ENCODE assay signal across 23 cellular contexts in the genomic region with DNA sequence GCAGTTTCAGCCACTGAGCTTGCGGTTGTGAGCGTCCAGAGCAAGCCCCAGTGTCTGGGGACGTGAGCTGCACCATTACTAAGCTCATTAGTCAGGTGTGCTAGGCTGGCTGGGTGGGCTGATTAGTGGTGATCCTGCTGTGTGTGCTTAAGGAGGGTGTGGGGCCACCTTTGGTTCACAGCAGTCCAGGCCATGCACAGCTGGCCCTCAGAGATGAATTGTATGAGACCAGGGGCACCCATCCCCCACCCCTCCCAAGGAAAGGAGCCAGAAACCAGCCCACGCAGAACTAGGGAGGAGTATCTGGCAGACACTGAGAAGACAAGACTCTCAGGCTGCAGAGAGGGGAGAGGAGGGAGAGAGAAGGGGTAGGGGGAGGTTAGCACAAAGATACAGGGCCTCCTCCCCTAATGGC. TPM values are rescaled to one million over a fixed set of nuclear protein-coding genes. Genes with fewer than 3 reads are reported as not detected.
A peak's percentile ranks its signal among the peaks of the same experiment; 100 is the strongest.
DNase-seq lines count a peak whose midpoint lies in the region; ATAC-seq, FAIRE-seq and TF ChIP-seq lines count a peak whose summit lies in the region.
"Had no signal": no experiment of that assay in that cellular context is flagged by ENCODE, and none has a peak within 500 bp of the region (broad histone marks: within the 10 kb centered on the region; RNA-seq: fewer than 3 reads in every experiment).

No MANE protein-coding gene starts in this region.

- H3K4me1 Mint-ChIP-seq in GM23338 (peaks cover 82% of the 10 kb centered on the region), progenitor cell of endocrine pancreas (ENCODE audit: low read depth) (peaks cover 70% of the 10 kb centered on the region)
- H3K4me1 Mint-ChIP-seq in activated T-cell treated with anti-CD3 and anti-CD28 coated beads, Interleukin-2, amount 50 U/mL, for 4 hours (ENCODE audit: low read depth) = peaks cover 13% of the 10 kb centered on the region

- no peaks in the 10 kb centered on the region; the same call in 1 of the 2 replicates for H4K20me1 ChIP-seq in GM23338 (replicated peaks; ENCODE audit: insufficient read depth)

- no peaks in the 10 kb centered on the region for H3K9me2 ChIP-seq in GM23338 (ENCODE audit: insufficient read depth)

- ATAC-seq in GM23338 = no peak
- no peak for ATAC-seq in GM18505 (IDR thresholded peaks at IDR 0.05; ENCODE audit: unreplicated experiment)
- no peak for ATAC-seq in activated T-cell treated with anti-CD3 and anti-CD28 coated beads, Interleukin-2, amount 50 U/mL, for 4 hours
- ATAC-seq: natural killer cell had no signal

- H3K27me3 Mint-ChIP-seq in GM23338 (ENCODE audit: insufficient read depth, low read depth, poor library complexity) = peaks cover 31% of the 10 kb centered on the region
- H3K27me3 Mint-ChIP-seq in progenitor cell of endocrine pancreas = no peaks in the 10 kb centered on the region
- peaks cover 19% of the 10 kb centered on the region for H3K27me3 Mint-ChIP-seq in activated T-cell treated with anti-CD3 and anti-CD28 coated beads, Interleukin-2, amount 50 U/mL, for 4 hours (ENCODE audit: low read depth)

- FAIRE-seq in RCC 7860 (lab: Jason Lieb, UNC) = no peak
- FAIRE-seq: endometrium had no signal

- no peak overlapping the region; the same call in 2 of the 3 replicates for H3K4me3 Mint-ChIP-seq in GM23338
- peak overlapping the region; percentile 29 for H3K4me3 Mint-ChIP-seq in progenitor cell of endocrine pancreas (ENCODE audit: low read depth)
- H3K4me3 Mint-ChIP-seq in activated T-cell treated with anti-CD3 and anti-CD28 coated beads, Interleukin-2, amount 50 U/mL, for 4 hours = no peak overlapping the region
- H3K4me3 Mint-ChIP-seq: natural killer cell had no signal

- H3K36me3 ChIP-seq in GM23338 (ENCODE audit: insufficient read depth) = peaks cover 2% of the 10 kb centered on the region; the same call in 1 of the 2 replicates
- H3K36me3 ChIP-seq in iPS-18a (ENCODE audit: control insufficient read depth, low read depth, low read length) = peaks cover 4% of the 10 kb centered on the region
- H3K36me3 ChIP-seq: adrenal gland, lower lobe of right lung, MG63, sigmoid colon had no signal

- H3F3A ChIP-seq in GM23338 (replicated peaks; ENCODE audit: low read depth) = peaks cover 16% of the 10 kb centered on the region

- TF ChIP-seq POLR2A in GM18505 (IDR thresholded peaks at IDR 0.05; ENCODE audit: borderline replicate concordance, extremely low read depth, insufficient read depth, insufficient read length) = no peak

- DNase-seq in GM23338 (ENCODE audit: low spot score) (no peak), RWPE1 (ENCODE audit: low spot score) (no peak), progenitor cell of endocrine pancreas (ENCODE audit: low spot score, unreplicated experiment) (no peak), RCC 7860 (ENCODE audit: low spot score) (no peak), GM10266 (ENCODE audit: extremely low spot score) (no peak)
- no peak for DNase-seq in activated T-cell treated with anti-CD3 and anti-CD28 coated beads, Interleukin-2, amount 50 U/mL, for 4 hours
- DNase-seq: adrenal gland; Calu3; cerebellar nuclear complex; GF-D8; H7; lower lobe of right lung; MG63; natural killer cell; NCI-H2081 treated with DMSO at 0.1 percent for 48 hours; NCI-H524 treated with DMSO at 0.1 percent for 48 hours; sigmoid colon; stimulated activated CD4-positive, alpha-beta T cell treated with anti-CD3 and anti-CD28 coated beads, Interleukin-2, amount 100 ng/mL, for 48 hours; SW 1271 had no signal

- H3K27ac Mint-ChIP-seq in GM23338 = peak overlapping the region; percentile 88
- peak overlapping the region; percentile 95 for H3K27ac Mint-ChIP-seq in progenitor cell of endocrine pancreas
- H3K27ac Mint-ChIP-seq: activated T-helper 2 cell treated with anti-CD3 and anti-CD28 coated beads, Interferon-gamma antibody, Interleukin-2, Interleukin-4, amounts not matched to agents 10 μg/mL and 5 μg/mL and 100 μg/mL, durations not matched to agents 14 hours and 24 hours and 36 hours; natural killer cell had no signal

- H3K79me2 ChIP-seq in GM23338 (replicated peaks; ENCODE audit: insufficient read depth) = peaks cover 17% of the 10 kb centered on the region

- no peak overlapping the region for H3K9ac ChIP-seq in iPS-18a (ENCODE audit: low read length)

- H3K4me2 ChIP-seq in GM23338 = peak overlapping the region; percentile 71

- no peak overlapping the region for H2AFZ ChIP-seq in GM23338

- H3K4me1 ChIP-seq in GM23338 (ENCODE audit: insufficient read depth) (peaks cover 87% of the 10 kb centered on the region), iPS-18a (ENCODE audit: control insufficient read depth, low read depth, low read length) (peaks cover 73% of the 10 kb centered on the region)

- TF ChIP-seq CTCF in GM23338 (conservative IDR thresholded peaks at IDR 0.05; ENCODE audit: low read depth in 2 of 2) = no peak
- TF ChIP-seq CTCF in RWPE1 (conservative IDR thresholded peaks at IDR 0.05; ENCODE audit: low read depth) = no peak
- TF ChIP-seq CTCF in progenitor cell of endocrine pancreas (IDR thresholded peaks at IDR 0.05; ENCODE audit: unreplicated experiment) = no peak
- TF ChIP-seq CTCF in GM10266 (IDR thresholded peaks at IDR 0.05; ENCODE audit: control insufficient read depth, insufficient read depth, low read depth, missing control alignments) = no peak

- H3K9me3 Mint-ChIP-seq in GM23338 (no peaks in the 10 kb centered on the region; the same call in 2 of the 3 replicates), progenitor cell of endocrine pancreas (ENCODE audit: low read depth) (no peaks in the 10 kb centered on the region)
- H3K9me3 Mint-ChIP-seq in activated T-cell treated with anti-CD3 and anti-CD28 coated beads, Interleukin-2, amount 50 U/mL, for 4 hours = no peaks in the 10 kb centered on the region
- H3K9me3 Mint-ChIP-seq: activated T-helper 2 cell treated with anti-CD3 and anti-CD28 coated beads, Interferon-gamma antibody, Interleukin-2, Interleukin-4, amounts not matched to agents 10 μg/mL and 5 μg/mL and 100 μg/mL, durations not matched to agents 14 hours and 24 hours and 36 hours; natural killer cell had no signal

- peaks cover 4% of the 10 kb centered on the region; the same call in 1 of the 2 replicates for H3K27me3 ChIP-seq in GM23338 (ENCODE audit: insufficient read depth)
- H3K27me3 ChIP-seq in iPS-18a (ENCODE audit: control insufficient read depth, insufficient read depth, low read length) = peaks cover 15% of the 10 kb centered on the region
- H3K27me3 ChIP-seq: adrenal gland, MG63, sigmoid colon had no signal

- CTCF ChIA-PET in RWPE1 (lab: Yijun Ruan, JAX) = interaction anchor here (0.6 to 0.9 kb wide), 2 partner anchors 44 to 45 kb away, joined by 3 to 4 read pairs; no protein-coding TSS in a partner anchor

- no peaks in the 10 kb centered on the region for H3K9me3 ChIP-seq in iPS-18a (ENCODE audit: control insufficient read depth, low read depth, low read length)
- H3K9me3 ChIP-seq: adrenal gland, lower lobe of right lung, MG63, sigmoid colon had no signal

- H3K27ac ChIP-seq in GM23338 (ENCODE audit: low read depth) (peak overlapping the region; percentile 90), RWPE1 (peak overlapping the region; percentile 6; the same call in 1 of the 2 replicates), iPS-18a (ENCODE audit: low read length) (no peak overlapping the region)
- H3K27ac ChIP-seq: lower lobe of right lung had no signal

- H3K36me3 Mint-ChIP-seq in GM23338 (ENCODE audit: low read depth) (peaks cover 56% of the 10 kb centered on the region), progenitor cell of endocrine pancreas (ENCODE audit: insufficient read depth) (peaks cover 7% of the 10 kb centered on the region)
- no peaks in the 10 kb centered on the region for H3K36me3 Mint-ChIP-seq in activated T-cell treated with anti-CD3 and anti-CD28 coated beads, Interleukin-2, amount 50 U/mL, for 4 hours (ENCODE audit: insufficient read depth)
- H3K36me3 Mint-ChIP-seq: natural killer cell had no signal

- H3K4me3 ChIP-seq in GM23338 (0 out of 2 replicates have a peak overlapping the region, but pooled peaks have one; percentile 27), iPS-18a (ENCODE audit: low read length) (peak overlapping the region; percentile 26)
- H3K4me3 ChIP-seq: adrenal gland, lower lobe of right lung, MG63, sigmoid colon had no signal

- POLR2A ChIA-PET in RWPE1 (lab: Yijun Ruan, JAX; ENCODE audit: low non-redundant PET) = interaction anchor here (0.8 kb wide), 1 partner anchor 10 kb away, joined by 4 read pairs; no protein-coding TSS in a partner anchor

RNA-seq across cellular contexts. Expression of gene TYRO3, which starts 3.8 kb away (rescaled TPM):
- total RNA-seq in GM23338 (2014; rRNA removed; shearing (Covaris generic)) = 56.4 and 61.0 TPM in 2 replicates
- 32.1 and 32.6 TPM in 2 replicates for polyA plus RNA-seq in GM23338 (2016; fragmentation: Nextera tagmentation; extraction: Ambion mirVana)
- 86.7 and 106 TPM in 2 replicates for total RNA-seq in progenitor cell of endocrine pancreas
- 1 to 10 TPM; 2.2 to 2.9 (median 2.3) TPM for total RNA-seq in activated T-cell treated with anti-CD3 and anti-CD28 coated beads, Interleukin-2, amount 50 U/mL, for 4 hours

RNA-seq across cellular contexts. Expression of gene RPAP1, which starts 18.7 kb away (rescaled TPM):
- total RNA-seq in GM23338 (2014; rRNA removed; shearing (Covaris generic)) = 47.1 and 69.0 TPM in 2 replicates
- polyA plus RNA-seq in GM23338 (2016; fragmentation: Nextera tagmentation; extraction: Ambion mirVana) = 40.1 and 42.3 TPM in 2 replicates
- 63.8 and 69.4 TPM in 2 replicates for total RNA-seq in progenitor cell of endocrine pancreas
- 10 to 100 TPM; 63.6 to 70.4 (median 66.2) TPM for total RNA-seq in activated T-cell treated with anti-CD3 and anti-CD28 coated beads, Interleukin-2, amount 50 U/mL, for 4 hours

RNA-seq across cellular contexts. Expression of gene LTK, which starts 49.2 kb away (rescaled TPM):
- 0.14 TPM in 1 of 2 replicates, not detected in the other for total RNA-seq in GM23338 (2014; rRNA removed; shearing (Covaris generic))
- 0.40 TPM in 1 of 2 replicates, not detected in the other for polyA plus RNA-seq in GM23338 (2016; fragmentation: Nextera tagmentation; extraction: Ambion mirVana)
- 0.55 and 1.2 TPM in 2 replicates for total RNA-seq in progenitor cell of endocrine pancreas
- total RNA-seq in activated T-cell treated with anti-CD3 and anti-CD28 coated beads, Interleukin-2, amount 50 U/mL, for 4 hours = under 1 TPM; 0.11 to 0.24 (median 0.23) TPM

Comparison
In these comparisons a context has a peak if more than half of its experiments do, and no peak if none do; other contexts are left out.
1. RNA of gene TYRO3, which starts 3.8 kb away (total RNA-seq): 86.7 to 106 TPM in progenitor cell of endocrine pancreas and 56.4 to 61.0 TPM in GM23338; 2.2 to 2.9 TPM in activated T-cell treated with anti-CD3 and anti-CD28 coated beads, Interleukin-2, amount 50 U/mL, for 4 hours; every median in the first group is over 10 times any median in the second.